ENCODE assay signal across 1 cellular context in the genomic region with DNA sequence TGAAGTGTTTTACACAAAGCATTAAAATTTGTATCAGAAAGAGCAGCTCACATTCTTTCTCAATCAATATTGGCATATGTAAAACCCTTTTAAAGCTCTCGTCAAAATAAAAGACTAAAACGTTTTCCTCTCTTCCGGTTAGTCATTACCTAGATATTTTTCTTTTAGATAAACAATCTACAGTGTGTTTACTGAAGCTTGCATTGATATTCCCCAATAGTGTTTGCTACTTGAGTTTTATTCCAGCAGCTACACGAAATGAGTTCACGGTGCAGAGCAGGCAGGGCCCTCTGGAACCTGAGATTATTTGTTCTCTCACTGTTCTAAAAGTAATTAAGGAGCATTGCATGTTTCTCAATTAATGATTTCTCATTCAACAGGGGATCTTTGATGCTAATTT.
TF ChIP-seq lines count a peak whose summit lies in the region.

No MANE protein-coding gene starts in this region.

TF ChIP-seq in GM23338, 12 proteins besides CTCF, POLR2A, EP300 and RAD21 (continued from another document):
- TF ChIP-seq, protein P1, sequence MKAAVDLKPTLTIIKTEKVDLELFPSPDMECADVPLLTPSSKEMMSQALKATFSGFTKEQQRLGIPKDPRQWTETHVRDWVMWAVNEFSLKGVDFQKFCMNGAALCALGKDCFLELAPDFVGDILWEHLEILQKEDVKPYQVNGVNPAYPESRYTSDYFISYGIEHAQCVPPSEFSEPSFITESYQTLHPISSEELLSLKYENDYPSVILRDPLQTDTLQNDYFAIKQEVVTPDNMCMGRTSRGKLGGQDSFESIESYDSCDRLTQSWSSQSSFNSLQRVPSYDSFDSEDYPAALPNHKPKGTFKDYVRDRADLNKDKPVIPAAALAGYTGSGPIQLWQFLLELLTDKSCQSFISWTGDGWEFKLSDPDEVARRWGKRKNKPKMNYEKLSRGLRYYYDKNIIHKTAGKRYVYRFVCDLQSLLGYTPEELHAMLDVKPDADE (IDR thresholded peaks at IDR 0.05), result no peak
- TF ChIP-seq ZNF114 (CRISPR knock-in tag; IDR thresholded peaks at IDR 0.05), result no peak
